Comparison of ENCODE assay signal across 28 cellular contexts in genomic region chr7:134927723-134928122, GRCh38.
"Had no signal": no experiment of that assay in that cellular context is flagged by ENCODE, and none has a peak within 500 bp of the region (broad histone marks: within the 10 kb centered on the region; RNA-seq: fewer than 3 reads in every experiment).

No MANE protein-coding gene starts in this region.

- H3K36me3 Mint-ChIP-seq: memory B cell; naive B cell; natural killer cell treated with Interleukin-12 subunit alpha and Interleukin-12 subunit beta and Interleukin-15 and Interleukin-18, amount 100 ng/mL, for 72 hours; stimulated activated memory B cell treated with anti-CD40 and anti-IgM and Interleukin-4, amounts not matched to agents 10 μg/mL and 1 μg/mL and 100 μg/mL, for 72 hours had no signal

- H3K27ac ChIP-seq: neutrophil, psoas muscle, skin epidermis, spleen, testis, tibial nerve, upper lobe of left lung had no signal

- H3K36me3 ChIP-seq: neutrophil had no signal

- H3K27me3 Mint-ChIP-seq: memory B cell; stimulated activated memory B cell treated with anti-CD40 and anti-IgM and Interleukin-4, amounts not matched to agents 10 μg/mL and 1 μg/mL and 100 μg/mL, for 72 hours had no signal

- H3K4me1 Mint-ChIP-seq: neural crest cell had no signal

- H3K27me3 ChIP-seq: neutrophil, spleen, testis, tibial nerve, upper lobe of left lung had no signal

- H3K27ac Mint-ChIP-seq: effector memory CD8-positive, alpha-beta T cell; memory B cell; naive B cell; natural killer cell treated with Interleukin-12 subunit alpha and Interleukin-12 subunit beta and Interleukin-15 and Interleukin-18, amount 100 ng/mL, for 72 hours; stimulated activated memory B cell treated with anti-CD40 and anti-IgM and Interleukin-4, amounts not matched to agents 10 μg/mL and 1 μg/mL and 100 μg/mL, for 72 hours had no signal

- FAIRE-seq: endometrium, frontal cortex, keratinocyte, urothelium cell line had no signal

- DNase-seq: dermis blood vessel endothelial cell; effector memory CD8-positive, alpha-beta T cell; erythroblast; head of caudate nucleus; left ventricle myocardium superior; naive B cell; posterior cingulate gyrus; psoas muscle; right cardiac atrium; spleen; stimulated activated CD4-positive, alpha-beta T cell treated with anti-CD3 and anti-CD28 coated beads, Interleukin-4, amount 100 ng/mL, for 4 hours; stimulated activated naive CD8-positive, alpha-beta T cell treated with anti-CD3 and anti-CD28 coated beads, Interleukin-15, Interleukin-2, amounts not matched to agents 100 U/mL and 50 U/mL, for 24 hours; substantia nigra; testis had no signal

- H3K9me3 Mint-ChIP-seq: memory B cell; stimulated activated memory B cell treated with anti-CD40 and anti-IgM and Interleukin-4, amounts not matched to agents 10 μg/mL and 1 μg/mL and 100 μg/mL, for 72 hours had no signal

- H3K4me3 Mint-ChIP-seq: effector memory CD8-positive, alpha-beta T cell; memory B cell; naive B cell; natural killer cell treated with Interleukin-12 subunit alpha and Interleukin-12 subunit beta and Interleukin-15 and Interleukin-18, amount 100 ng/mL, for 72 hours; neural crest cell; stimulated activated memory B cell treated with anti-CD40 and anti-IgM and Interleukin-4, amounts not matched to agents 10 μg/mL and 1 μg/mL and 100 μg/mL, for 72 hours had no signal

- H3K9me3 ChIP-seq: neutrophil, psoas muscle, spleen, testis, tibial nerve, upper lobe of left lung had no signal

- H3K4me1 ChIP-seq: testis had no signal

- H3K4me3 ChIP-seq: coronary artery, lung, psoas muscle, skin epidermis, spleen, testis, tibial nerve, upper lobe of left lung had no signal
